In the genomic region with DNA sequence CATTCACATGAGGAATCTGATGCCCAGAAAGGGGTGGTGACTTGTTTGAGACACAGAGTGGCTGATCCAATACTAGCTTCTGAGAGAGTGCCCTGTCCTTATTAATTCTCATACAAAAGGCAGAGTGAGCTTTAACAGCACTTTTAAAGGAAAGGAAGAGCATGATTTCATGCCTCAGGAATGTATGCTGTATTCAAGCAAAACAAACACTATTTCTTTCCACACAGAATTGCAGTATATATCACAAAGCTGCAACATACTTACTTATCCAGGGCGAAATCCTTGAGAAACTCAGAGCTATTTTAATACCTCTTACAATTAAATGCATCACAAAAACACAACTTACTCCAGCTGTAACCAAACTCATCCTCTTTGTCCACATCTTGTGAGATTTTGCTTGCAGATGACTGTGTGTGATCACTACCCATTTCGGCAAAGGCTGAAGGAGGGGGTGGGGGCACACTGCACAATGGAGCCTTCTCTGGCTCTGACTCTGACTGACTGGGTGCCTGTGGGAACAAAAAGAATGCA, we compare ENCODE assay signal across 9 cellular contexts.
DNase-seq lines count a peak whose midpoint lies in the region; TF ChIP-seq lines count a peak whose summit lies in the region.
"Had no signal": no experiment of that assay in that cellular context is flagged by ENCODE, and none has a peak within 500 bp of the region (broad histone marks: within the 10 kb centered on the region; RNA-seq: fewer than 3 reads in every experiment).

No MANE protein-coding gene starts in this region.

- H3K9me3 ChIP-seq in SJSA1 (replicated peaks) (no peaks in the 10 kb centered on the region), transverse colon (no peaks in the 10 kb centered on the region)

- H3K27ac ChIP-seq in SJSA1 (peak overlapping the region; percentile 81), transverse colon (no peak overlapping the region)

- DNase-seq in ELR (ENCODE audit: low read depth), result peak; percentile 87
- DNase-seq in SJSA1 (ENCODE audit: low read depth in 1 of 2, low spot score in 2 of 2), result peak; percentile 68 to 83
- peak; percentile 82 for DNase-seq in fibroblast of the conjunctiva (ENCODE audit: low read depth)
- DNase-seq in pons (ENCODE audit: low spot score), result peak; percentile 90
- no peak for DNase-seq in stimulated activated CD4-positive, alpha-beta T cell treated with anti-CD3 and anti-CD28 coated beads, Interleukin-4, amount 100 ng/mL, for 1 hour
- DNase-seq in GM19238 (ENCODE audit: insufficient read length, low spot score), result no peak
- no peak for DNase-seq in transverse colon
- DNase-seq in NCI-H2171 (lab: John Stamatoyannopoulos, UW), result no peak
- DNase-seq: NCI-H2227 treated with DMSO at 0.1 percent for 48 hours had no signal

- H3K36me3 ChIP-seq in SJSA1, result peaks cover 8% of the 10 kb centered on the region; the same call in 1 of the 2 replicates
- H3K36me3 ChIP-seq in transverse colon, result peaks cover 0 to 2% (median 0%) of the 10 kb centered on the region in 4 donors

- no peaks in the 10 kb centered on the region for H3K27me3 ChIP-seq in SJSA1 (replicated peaks)
- no peaks in the 10 kb centered on the region for H3K27me3 ChIP-seq in transverse colon

- H3K4me1 ChIP-seq in SJSA1 (replicated peaks) (peaks cover 13% of the 10 kb centered on the region), transverse colon (peaks cover 0 to 4% (median 0%) of the 10 kb centered on the region in 4 donors)

- intact Hi-C loops in transverse colon (cut with DNase I; ENCODE audit: low total_unique reads), result no loop called here

- no peak overlapping the region for H3K4me3 ChIP-seq in SJSA1
- no peak overlapping the region for H3K4me3 ChIP-seq in transverse colon

- in situ Hi-C loops in transverse colon (cut with MboI; ENCODE audit: low pct_ligation_motif_present in 1 of 4, low pct_unique_long_range_greater_than_20kb in 1 of 4, low sequenced_read_pairs in 3 of 4), result no loop called here

- WGBS in transverse colon (ENCODE audit: low coverage in 1 of 2), 2 donors, result 55 to 65% methylated on average over 2 of the region's 2 CpGs

- TF ChIP-seq CTCF in transverse colon (IDR thresholded peaks at IDR 0.05), result no peak

- no peak for TF ChIP-seq POLR2A in transverse colon (IDR thresholded peaks at IDR 0.05)

- TF ChIP-seq EP300 in transverse colon (IDR thresholded peaks at IDR 0.05; ENCODE audit: low read depth), result no peak

Comparison
In these comparisons a context has a peak if more than half of its experiments do, and no peak if none do; other contexts are left out.
1. DNase-seq: peak in ELR (single experiment), SJSA1 (2 of 2), fibroblast of the conjunctiva (single experiment) and pons (single experiment); none in stimulated activated CD4-positive, alpha-beta T cell treated with anti-CD3 and anti-CD28 coated beads, Interleukin-4, amount 100 ng/mL, for 1 hour (single experiment), GM19238 (single experiment), transverse colon (single experiment) and NCI-H2171 (single experiment).